In genomic region chr14:91473046-91473445, GRCh38 we compare ENCODE assay signal across 1 cellular context.
TF ChIP-seq lines count a peak whose summit lies in the region.

No MANE protein-coding gene starts in this region.

TF ChIP-seq in endothelial cell of umbilical vein, 7 proteins besides CTCF, POLR2A, EP300 and RAD21 (continued from another document):
- TF ChIP-seq, protein P1, sequence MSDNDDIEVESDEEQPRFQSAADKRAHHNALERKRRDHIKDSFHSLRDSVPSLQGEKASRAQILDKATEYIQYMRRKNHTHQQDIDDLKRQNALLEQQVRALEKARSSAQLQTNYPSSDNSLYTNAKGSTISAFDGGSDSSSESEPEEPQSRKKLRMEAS (IDR thresholded peaks at IDR 0.05; ENCODE audit: insufficient read depth, insufficient read length), result no peak
- TF ChIP-seq FOS (IDR thresholded peaks at IDR 0.05; ENCODE audit: borderline replicate concordance, insufficient read depth, low read length), result no peak
TF ChIP-seq in endothelial cell of umbilical vein: peak in this region for 0.
